Comparison of ENCODE assay signal across 27 cellular contexts in the genomic region with DNA sequence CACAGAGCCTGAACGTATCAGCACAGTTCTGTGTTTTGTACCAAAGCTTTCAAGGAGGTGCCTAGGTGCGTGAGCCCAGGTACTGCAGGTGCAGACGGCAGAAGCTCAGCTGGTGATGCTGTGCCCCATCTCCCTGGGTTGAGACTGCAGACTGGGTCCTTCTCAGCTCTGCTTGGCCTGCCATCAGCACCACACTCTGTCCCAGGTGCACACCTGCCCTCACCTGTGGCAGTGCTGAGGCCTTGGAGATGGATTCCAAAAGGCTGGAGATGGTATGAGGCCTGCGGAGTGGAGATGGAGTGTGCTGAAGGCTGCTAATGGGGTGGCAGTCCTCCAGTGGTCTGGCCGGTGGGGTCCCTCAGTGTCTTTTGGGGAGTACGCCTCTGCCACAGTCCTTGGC. TPM values are rescaled to one million over a fixed set of nuclear protein-coding genes. Genes with fewer than 3 reads are reported as not detected.
A peak's percentile ranks its signal among the peaks of the same experiment; 100 is the strongest.
DNase-seq lines count a peak whose midpoint lies in the region; ATAC-seq, FAIRE-seq and TF ChIP-seq lines count a peak whose summit lies in the region.
"Had no signal": no experiment of that assay in that cellular context is flagged by ENCODE, and none has a peak within 500 bp of the region (broad histone marks: within the 10 kb centered on the region; RNA-seq: fewer than 3 reads in every experiment).

No MANE protein-coding gene starts in this region.

- no peak overlapping the region for H3K4me3 ChIP-seq in right atrium auricular region
- H3K4me3 ChIP-seq: A549; BLaER1 treated with 17β-estradiol and CSF1 and Interleukin-3, amounts not matched to agents 10 nM and 100 nM; HAP-1 had no signal

- no peak for TF ChIP-seq CTCF in right atrium auricular region (IDR thresholded peaks at IDR 0.05)
- no peak for TF ChIP-seq CTCF in osteocyte (IDR thresholded peaks at IDR 0.05)

- H3K36me3 Mint-ChIP-seq in osteocyte (ENCODE audit: unreplicated experiment), result no peaks in the 10 kb centered on the region
- H3K36me3 Mint-ChIP-seq: CD8-positive, alpha-beta memory T cell had no signal

- peaks cover 2% of the 10 kb centered on the region for H3K4me1 Mint-ChIP-seq in osteocyte (ENCODE audit: unreplicated experiment)
- H3K4me1 Mint-ChIP-seq: CD8-positive, alpha-beta memory T cell had no signal

- no peak overlapping the region for H3K27ac ChIP-seq in right atrium auricular region
- H3K27ac ChIP-seq: A549; BLaER1 treated with 17β-estradiol and CSF1 and Interleukin-3, amounts not matched to agents 10 nM and 100 nM had no signal

- no peak for FAIRE-seq in GM12892 (lab: Jason Lieb, UNC)
- FAIRE-seq: A549, D721Med, GM12891, H54 had no signal

- H3K4me1 ChIP-seq in right atrium auricular region, result peaks cover 0 to 46% of the 10 kb centered on the region in 2 donors
- H3K4me1 ChIP-seq: A549, HAP-1 had no signal

- no peaks in the 10 kb centered on the region for H3K27me3 Mint-ChIP-seq in osteocyte (ENCODE audit: unreplicated experiment)
- H3K27me3 Mint-ChIP-seq: CD4-positive, alpha-beta T cell had no signal

- no peak for ATAC-seq in left cardiac atrium
- ATAC-seq: A549 had no signal

- intact Hi-C loops in left cardiac atrium (cut with DNase I), result loop anchor here in 1 of 2 donors (10.0 kb wide), 1 partner anchor 157 kb away; no protein-coding TSS in a partner anchor

- H3K36me3 ChIP-seq in right atrium auricular region, result no peaks in the 10 kb centered on the region
- H3K36me3 ChIP-seq: BE2C, HAP-1 had no signal

- DNase-seq in activated CD8-positive, alpha-beta memory T cell treated with anti-CD3 and anti-CD28 coated beads, Interleukin-2, amount 50 U/mL, for 48 hours, result peak; percentile 44
- DNase-seq in activated CD8-positive, alpha-beta memory T cell treated with anti-CD3 and anti-CD28 coated beads, Interleukin-2, amount 50 U/mL, for 4 hours, result no peak
- DNase-seq in right atrium auricular region (ENCODE audit: low spot score) (peak; percentile 46), left cardiac atrium (no peak), osteocyte (ENCODE audit: extremely low spot score, unreplicated experiment) (peak; percentile 60), DMS153 treated with DMSO at 0.1 percent for 48 hours (lab: John Stamatoyannopoulos, UW; ENCODE audit: unreplicated experiment) (no peak), GM12892 (ENCODE audit: insufficient read length) (no peak)
- DNase-seq: 8988T; ACHN; AML-193; BE2C; CD4-positive, alpha-beta T cell; CD8-positive, alpha-beta memory T cell; DMS 273 treated with DMSO at 0.1 percent for 48 hours; DMS53; DMS79 treated with DMSO at 0.1 percent for 48 hours; GF-D8; GOT3; HFFc6 had no signal

- H3K27me3 ChIP-seq in right atrium auricular region, result no peaks in the 10 kb centered on the region
- H3K27me3 ChIP-seq: BE2C; BLaER1 treated with 17β-estradiol and CSF1 and Interleukin-3, amounts not matched to agents 10 nM and 100 nM had no signal

- H3K9me3 Mint-ChIP-seq in osteocyte (ENCODE audit: unreplicated experiment), result no peaks in the 10 kb centered on the region
- H3K9me3 Mint-ChIP-seq: CD4-positive, alpha-beta T cell; CD8-positive, alpha-beta memory T cell; HFFc6 had no signal

- no peak overlapping the region for H3K4me3 Mint-ChIP-seq in osteocyte (ENCODE audit: unreplicated experiment)
- H3K4me3 Mint-ChIP-seq: CD14-positive monocyte; CD4-positive, alpha-beta T cell; CD8-positive, alpha-beta memory T cell; HFFc6 had no signal

- no peak overlapping the region for H3K27ac Mint-ChIP-seq in osteocyte (ENCODE audit: unreplicated experiment)
- H3K27ac Mint-ChIP-seq: CD14-positive monocyte; CD4-positive, alpha-beta T cell; CD8-positive, alpha-beta memory T cell; HFFc6 had no signal

- no peaks in the 10 kb centered on the region for H3K9me3 ChIP-seq in right atrium auricular region
- H3K9me3 ChIP-seq: A549; BE2C; BLaER1 treated with 17β-estradiol and CSF1 and Interleukin-3, amounts not matched to agents 10 nM and 100 nM; HAP-1 had no signal

- no peak for TF ChIP-seq POLR2A in GM12892 (IDR thresholded peaks at IDR 0.05; ENCODE audit: low read depth, low read length)

RNA-seq across cellular contexts. Expression of a gene that starts 9.3 kb away (rescaled TPM):
- 10 to 100 TPM; 33.1 to 41.2 TPM for total RNA-seq in right atrium auricular region
- total RNA-seq in left cardiac atrium, result 10 to 100 TPM; 28.9 to 80.2 TPM
- total RNA-seq in osteocyte, result 18.7 and 20.4 TPM in 2 replicates
- polyA plus RNA-seq in GM12892 (2012; ENCODE audit: missing spikeins), result 23.1 TPM
- total RNA-seq: G401, HFFc6 had no signal

Comparison
In these comparisons a context has a peak if more than half of its experiments do, and no peak if none do; other contexts are left out.
1. DNase-seq: peak in activated CD8-positive, alpha-beta memory T cell treated with anti-CD3 and anti-CD28 coated beads, Interleukin-2, amount 50 U/mL, for 48 hours (single experiment), right atrium auricular region (single experiment) and osteocyte (single experiment); none in activated CD8-positive, alpha-beta memory T cell treated with anti-CD3 and anti-CD28 coated beads, Interleukin-2, amount 50 U/mL, for 4 hours (single experiment), left cardiac atrium (single experiment), DMS153 treated with DMSO at 0.1 percent for 48 hours (single experiment) and GM12892 (single experiment).